ENCODE assay signal across 8 cellular contexts in the genomic region with DNA sequence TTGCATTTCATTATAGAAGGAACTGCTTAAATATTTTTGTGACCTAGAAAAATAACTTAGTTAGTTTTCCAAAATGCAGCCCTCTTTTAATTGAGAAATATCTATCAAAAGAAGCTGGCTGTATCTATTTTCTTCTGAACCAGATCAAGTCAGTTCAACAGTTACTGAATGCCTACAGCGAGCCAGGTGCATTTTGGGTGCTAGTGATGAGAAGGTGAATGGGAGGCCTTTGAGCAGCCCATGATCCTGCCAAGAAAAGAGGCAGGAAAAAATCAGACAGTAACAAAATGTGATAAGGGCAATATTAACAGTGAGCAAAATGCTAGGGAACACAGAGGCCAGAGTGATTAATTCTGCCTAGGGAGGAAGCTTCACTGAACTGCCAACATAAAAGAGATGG.
"Had no signal": no experiment of that assay in that cellular context is flagged by ENCODE, and none has a peak within 500 bp of the region (broad histone marks: within the 10 kb centered on the region; RNA-seq: fewer than 3 reads in every experiment).

No MANE protein-coding gene starts in this region.

- DNase-seq: GM23248, GOT3, H7, HFFc6 had no signal

- H3K36me3 ChIP-seq: HAP-1 had no signal

- H3K9ac ChIP-seq: GM23248 had no signal

- FAIRE-seq: HepG2 had no signal

- H2AFZ ChIP-seq: GM23248 had no signal

- H3K9me3 ChIP-seq: HAP-1 had no signal

- H3K27ac ChIP-seq: GM23248, HL-60 had no signal

- H3K4me3 ChIP-seq: GM23248, HAP-1 had no signal

- ATAC-seq: HCT116, HepG2 had no signal
